In genomic region chr2:240643093-240643810, GRCh38 we compare ENCODE assay signal across 25 cellular contexts. TPM values are rescaled to one million over a fixed set of nuclear protein-coding genes. Genes with fewer than 3 reads are reported as not detected.
DNase-seq lines count a peak whose midpoint lies in the region; ATAC-seq and TF ChIP-seq lines count a peak whose summit lies in the region.
"Had no signal": no experiment of that assay in that cellular context is flagged by ENCODE, and none has a peak within 500 bp of the region (broad histone marks: within the 10 kb centered on the region; RNA-seq: fewer than 3 reads in every experiment).

No MANE protein-coding gene starts in this region.

- H3K9me3 ChIP-seq in right atrium auricular region (no peaks in the 10 kb centered on the region), endodermal cell (ENCODE audit: control insufficient read depth, low read length) (no peaks in the 10 kb centered on the region)
- H3K9me3 ChIP-seq: body of pancreas, Caco-2, SJSA1, tibial artery had no signal

- H3K27ac Mint-ChIP-seq in endodermal cell, result no peak overlapping the region
- H3K27ac Mint-ChIP-seq in osteocyte (ENCODE audit: unreplicated experiment), result no peak overlapping the region
- H3K27ac Mint-ChIP-seq: GM23338, naive B cell had no signal

- no peaks in the 10 kb centered on the region for H3K4me1 ChIP-seq in right atrium auricular region
- H3K4me1 ChIP-seq in endodermal cell (ENCODE audit: control insufficient read depth, insufficient read depth, low read length), result no peaks in the 10 kb centered on the region
- H3K4me1 ChIP-seq: body of pancreas, Caco-2, SJSA1, tibial artery had no signal

- no peak overlapping the region for H3K9ac ChIP-seq in endodermal cell (ENCODE audit: extremely low read depth, low read length, poor library complexity, severe bottlenecking)

- DNase-seq in right atrium auricular region (ENCODE audit: low spot score), result peak; percentile 7
- DNase-seq in left cardiac atrium, result no peak
- DNase-seq in endodermal cell, result peak; percentile 40
- peak; percentile 81 for DNase-seq in osteocyte (ENCODE audit: extremely low spot score, unreplicated experiment)
- no peak for DNase-seq in NCI-H2029 (lab: John Stamatoyannopoulos, UW)
- no peak for DNase-seq in iPS-NIHi11 (ENCODE audit: low spot score)
- DNase-seq in medulla oblongata (ENCODE audit: extremely low spot score), result no peak
- DNase-seq: Caco-2, DMS79, GF-D8, glutamatergic neuron, Kasumi-1, naive B cell, NCI-H1436 had no signal

- TF ChIP-seq CTCF in right atrium auricular region (IDR thresholded peaks at IDR 0.05), result no peak
- TF ChIP-seq CTCF in endodermal cell (conservative IDR thresholded peaks at IDR 0.05), result no peak
- TF ChIP-seq CTCF in osteocyte (IDR thresholded peaks at IDR 0.05), result no peak

- intact Hi-C loops in left cardiac atrium (cut with DNase I), result no loop called here

- ATAC-seq in left cardiac atrium, result no peak
- ATAC-seq: activated CD4-positive, CD25-positive, alpha-beta regulatory T cell treated with anti-CD3 and anti-CD28 coated beads, Interleukin-2, amount 50 U/mL, for 24 hours; body of pancreas; GM23338 had no signal

- H3K36me3 Mint-ChIP-seq in endodermal cell (ENCODE audit: low read depth), result no peaks in the 10 kb centered on the region
- H3K36me3 Mint-ChIP-seq in osteocyte (ENCODE audit: unreplicated experiment), result no peaks in the 10 kb centered on the region
- H3K36me3 Mint-ChIP-seq: naive B cell had no signal

- H3K36me3 ChIP-seq in right atrium auricular region (no peaks in the 10 kb centered on the region), endodermal cell (ENCODE audit: control insufficient read depth, insufficient read depth, low read length) (no peaks in the 10 kb centered on the region)
- H3K36me3 ChIP-seq: SJSA1, tibial artery had no signal

- no peak overlapping the region for H3K4me3 ChIP-seq in right atrium auricular region
- H3K4me3 ChIP-seq in endodermal cell (ENCODE audit: low read length), result no peak overlapping the region
- H3K4me3 ChIP-seq: body of pancreas, GM23338, SJSA1, tibial artery had no signal

- WGBS in endodermal cell (ENCODE audit: insufficient coverage in 1 of 2, insufficient read length in 1 of 2), 2 experiments, result 88 to 94% methylated on average over 8 to 13 of the region's 13 CpGs

- no peak overlapping the region for H3K27ac ChIP-seq in right atrium auricular region
- no peak overlapping the region for H3K27ac ChIP-seq in endodermal cell (ENCODE audit: low read depth, low read length)
- H3K27ac ChIP-seq: body of pancreas, C4-2B, epithelial cell of prostate, SJSA1, tibial artery had no signal

- H3K9me3 Mint-ChIP-seq in endodermal cell, result peaks cover 3% of the 10 kb centered on the region
- no peaks in the 10 kb centered on the region for H3K9me3 Mint-ChIP-seq in osteocyte (ENCODE audit: unreplicated experiment)
- H3K9me3 Mint-ChIP-seq: naive B cell had no signal

- peaks cover 16% of the 10 kb centered on the region for H3K27me3 Mint-ChIP-seq in endodermal cell (ENCODE audit: insufficient read depth)
- H3K27me3 Mint-ChIP-seq in osteocyte (ENCODE audit: unreplicated experiment), result peaks cover 17% of the 10 kb centered on the region

- no peaks in the 10 kb centered on the region for H3K27me3 ChIP-seq in right atrium auricular region
- H3K27me3 ChIP-seq in endodermal cell (ENCODE audit: control insufficient read depth, insufficient read depth, low read length, poor library complexity, severe bottlenecking), result peaks cover 16% of the 10 kb centered on the region

- H3K4me1 Mint-ChIP-seq in endodermal cell (peaks cover 1% of the 10 kb centered on the region), osteocyte (ENCODE audit: unreplicated experiment) (no peaks in the 10 kb centered on the region)
- H3K4me1 Mint-ChIP-seq: GM23338 had no signal

- H3K4me3 Mint-ChIP-seq in endodermal cell (no peak overlapping the region), osteocyte (ENCODE audit: unreplicated experiment) (no peak overlapping the region)
- H3K4me3 Mint-ChIP-seq: GM23338, naive B cell had no signal

RNA-seq across cellular contexts. Expression of gene GPR35, which starts 18.0 kb away (rescaled TPM):
- total RNA-seq in right atrium auricular region (under 1 TPM; 0.56 to 0.86 TPM), left cardiac atrium (1 to 10 TPM; 1.1 to 1.3 TPM), endodermal cell (under 1 TPM; 0.55 to 0.71 TPM), osteocyte (2.5 and 3.6 TPM in 2 replicates)
- 0.82 TPM for polyA plus RNA-seq in endodermal cell (2013, experiment 1 of 2)
- polyA plus RNA-seq in endodermal cell (2013, experiment 2 of 2), result 0.75 TPM
- total RNA-seq: GM23338 had no signal
- polyA plus RNA-seq: GM23338 had no signal

RNA-seq across cellular contexts. Expression of gene AQP12B, which starts 39.4 kb away (rescaled TPM):
- total RNA-seq in right atrium auricular region (not detected), left cardiac atrium (not detected), endodermal cell (not detected), osteocyte (not detected in 2 replicates)
- not detected for polyA plus RNA-seq in endodermal cell (2013, experiment 1 of 2)
- polyA plus RNA-seq in endodermal cell (2013, experiment 2 of 2), result not detected
- total RNA-seq: Caco-2; cerebellum; GM23338; RPMI7951; SJSA1; skeletal muscle tissue; T-helper 1 cell treated with Interleukin-12 subunit alpha and Interleukin-12 subunit beta and Interleukin-4 antibody, amounts not matched to agents 30 ng/mL and 1 ng/mL, for 36 hours had no signal
- polyA plus RNA-seq: GM23338 had no signal

RNA-seq across cellular contexts. Expression of gene AQP12A, which starts 48.4 kb away (rescaled TPM):
- total RNA-seq in right atrium auricular region (not detected), left cardiac atrium (not detected), endodermal cell (not detected), osteocyte (not detected in 2 replicates)
- not detected for polyA plus RNA-seq in endodermal cell (2013, experiment 1 of 2)
- not detected for polyA plus RNA-seq in endodermal cell (2013, experiment 2 of 2)
- total RNA-seq: Caco-2; cerebellum; GM23338; RPMI7951; SJSA1; skeletal muscle tissue; T-helper 1 cell treated with Interleukin-12 subunit alpha and Interleukin-12 subunit beta and Interleukin-4 antibody, amounts not matched to agents 30 ng/mL and 1 ng/mL, for 36 hours had no signal
- polyA plus RNA-seq: GM23338 had no signal

RNA-seq across cellular contexts. Expression of gene CAPN10, which starts 56.7 kb away (rescaled TPM):
- total RNA-seq in right atrium auricular region (10 to 100 TPM; 14.1 to 14.6 TPM), left cardiac atrium (10 to 100 TPM; 17.9 to 26.6 TPM), endodermal cell (10 to 100 TPM; 58.9 to 61.9 TPM), osteocyte (37.7 and 40.3 TPM in 2 replicates)
- polyA plus RNA-seq in endodermal cell (2013, experiment 1 of 2), result 43.3 TPM
- polyA plus RNA-seq in endodermal cell (2013, experiment 2 of 2), result 41.5 TPM

Comparison
In these comparisons a context has a peak if more than half of its experiments do, and no peak if none do; other contexts are left out.
1. DNase-seq: peak in right atrium auricular region (single experiment), endodermal cell (single experiment) and osteocyte (single experiment); none in left cardiac atrium (single experiment), NCI-H2029 (single experiment), iPS-NIHi11 (single experiment) and medulla oblongata (single experiment).